Comparison of ENCODE assay signal across 13 cellular contexts in the genomic region with DNA sequence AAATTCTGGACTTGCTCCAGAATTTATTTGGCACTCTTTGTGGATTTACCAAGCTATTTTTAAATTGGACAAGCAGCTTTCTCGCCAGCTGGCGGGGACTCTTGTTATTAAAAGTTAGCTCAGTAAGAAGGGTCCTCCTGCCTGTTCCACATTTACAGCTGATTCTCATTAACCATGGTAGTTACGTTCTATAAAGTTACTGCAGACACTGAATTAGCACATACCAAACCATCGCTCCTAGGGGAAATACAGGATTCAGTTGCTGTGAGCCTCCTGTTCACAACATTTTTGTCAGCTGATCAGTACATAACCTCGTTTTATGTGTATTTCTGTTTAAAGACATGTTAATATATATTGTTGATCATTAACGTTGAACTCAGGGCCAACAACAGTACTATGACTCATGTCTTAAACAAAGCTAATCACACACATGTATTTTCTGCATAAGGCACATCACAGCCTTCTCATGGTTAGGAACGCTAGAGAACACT. TPM values are rescaled to one million over a fixed set of nuclear protein-coding genes. Genes with fewer than 3 reads are reported as not detected.
A peak's percentile ranks its signal among the peaks of the same experiment; 100 is the strongest.
DNase-seq lines count a peak whose midpoint lies in the region; TF ChIP-seq lines count a peak whose summit lies in the region.
"Had no signal": no experiment of that assay in that cellular context is flagged by ENCODE, and none has a peak within 500 bp of the region (broad histone marks: within the 10 kb centered on the region; RNA-seq: fewer than 3 reads in every experiment).

No MANE protein-coding gene starts in this region.

- intact Hi-C loops in uterus (cut with DNase I; ENCODE audit: low total_unique reads): no loop called here

- H3K27ac ChIP-seq in mesenchymal stem cell (ENCODE audit: low read length, poor library complexity, severe bottlenecking): peak overlapping the region; percentile 24
- peak overlapping the region; percentile 17 to 55 for H3K27ac ChIP-seq in uterus

- no peak overlapping the region for H4K91ac ChIP-seq in mesenchymal stem cell (ENCODE audit: low read length)

- DNase-seq in NCI-H2171 treated with DMSO at 0.1 percent for 48 hours (lab: John Stamatoyannopoulos, UW) (peak; percentile 5), NCI-H2171 (lab: John Stamatoyannopoulos, UW) (no peak), chondrocyte (ENCODE audit: low spot score) (no peak), mesenchymal stem cell (no peak), uterus (peak; percentile 36 to 46), NCI-H774 (lab: John Stamatoyannopoulos, UW) (no peak)
- DNase-seq in stimulated activated CD4-positive, alpha-beta T cell treated with anti-CD3 and anti-CD28 coated beads, Interleukin-4, amount 100 ng/mL, for 4 hours: no peak
- DNase-seq in activated CD4-positive, alpha-beta T cell treated with anti-CD3 and anti-CD28 coated beads, Interleukin-2, amount 50 U/mL, for 4 hours: no peak
- DNase-seq: activated CD8-positive, alpha-beta memory T cell treated with anti-CD3 and anti-CD28 coated beads for 24 hours; GF-D8; naive thymus-derived CD4-positive, alpha-beta T cell had no signal

- H3K4me2 ChIP-seq in mesenchymal stem cell (ENCODE audit: low read length, poor library complexity, severe bottlenecking): no peak overlapping the region

- H3K36me3 Mint-ChIP-seq in chondrocyte (ENCODE audit: low read depth): peaks cover 25% of the 10 kb centered on the region

- no peak overlapping the region for H2BK120ac ChIP-seq in mesenchymal stem cell (ENCODE audit: low read depth, low read length)

- no peak overlapping the region for H2BK12ac ChIP-seq in mesenchymal stem cell (ENCODE audit: low read length in 2 of 2)

- no peak overlapping the region for H2AK5ac ChIP-seq in mesenchymal stem cell (ENCODE audit: low read length, severe bottlenecking)

- peak overlapping the region; percentile 22 for H3K27ac Mint-ChIP-seq in chondrocyte (ENCODE audit: unreplicated experiment)
- H3K27ac Mint-ChIP-seq: activated naive CD4-positive, alpha-beta T cell treated with anti-CD3 and anti-CD28 coated beads, Interleukin-2, amount 50 U/mL, for 72 hours; T-helper 1 cell treated with Interleukin-12 subunit alpha and Interleukin-12 subunit beta and Interleukin-4 antibody, amounts not matched to agents 30 μg/mL and 1 μg/mL, for 36 hours had no signal

- peaks cover 16% of the 10 kb centered on the region for H3K79me1 ChIP-seq in mesenchymal stem cell (replicated peaks; ENCODE audit: low read length, poor library complexity, severe bottlenecking)

- no peak overlapping the region for H4K8ac ChIP-seq in mesenchymal stem cell (ENCODE audit: low read length)

- H3K4ac ChIP-seq in mesenchymal stem cell (ENCODE audit: low read depth in 1 of 2, low read length in 2 of 2): no peak overlapping the region

- H3K9ac ChIP-seq in mesenchymal stem cell (ENCODE audit: low read length): peak overlapping the region; percentile 42

- peaks cover 46% of the 10 kb centered on the region for H3K4me1 Mint-ChIP-seq in chondrocyte (ENCODE audit: low read depth)

- no peak overlapping the region for H2BK15ac ChIP-seq in mesenchymal stem cell (ENCODE audit: low read depth, poor library complexity, severe bottlenecking)

- no peaks in the 10 kb centered on the region for H3K27me3 Mint-ChIP-seq in chondrocyte (ENCODE audit: low read depth)
- H3K27me3 Mint-ChIP-seq: naive thymus-derived CD4-positive, alpha-beta T cell had no signal

- no peak overlapping the region for H2BK5ac ChIP-seq in mesenchymal stem cell (ENCODE audit: low read depth, low read length, poor library complexity, severe bottlenecking)

- H3K4me1 ChIP-seq in mesenchymal stem cell (ENCODE audit: control insufficient read depth, insufficient read depth, low read depth, low read length) (peaks cover 24% of the 10 kb centered on the region), uterus (peaks cover 8 to 26% of the 10 kb centered on the region in 2 donors)

- no peak overlapping the region for H3K23ac ChIP-seq in mesenchymal stem cell (ENCODE audit: low read length in 2 of 2)

- WGBS in mesenchymal stem cell: 79% methylated on average over 6 of the region's 7 CpGs

- H3K27me3 ChIP-seq in mesenchymal stem cell (ENCODE audit: control insufficient read depth in 1 of 2, insufficient read depth in 1 of 2, low read length in 2 of 2) (no peaks in the 10 kb centered on the region), uterus (no peaks in the 10 kb centered on the region)

- H3K4me3 Mint-ChIP-seq in chondrocyte (ENCODE audit: unreplicated experiment): no peak overlapping the region
- H3K4me3 Mint-ChIP-seq: naive thymus-derived CD4-positive, alpha-beta T cell; T-helper 1 cell treated with Interleukin-12 subunit alpha and Interleukin-12 subunit beta and Interleukin-4 antibody, amounts not matched to agents 30 μg/mL and 1 μg/mL, for 36 hours had no signal

- TF ChIP-seq POLR2A in uterus (IDR thresholded peaks at IDR 0.05): no peak

- H2AFZ ChIP-seq in mesenchymal stem cell (ENCODE audit: low read depth, low read length): no peak overlapping the region

- H3K4me3 ChIP-seq in mesenchymal stem cell (ENCODE audit: insufficient read depth in 1 of 2, low read depth in 1 of 2, low read length in 2 of 2) (peak overlapping the region in 1 of 2 experiments; percentile 49), uterus (no peak overlapping the region)

- H3K18ac ChIP-seq in mesenchymal stem cell (ENCODE audit: low read depth in 1 of 2, low read length in 2 of 2): no peak overlapping the region

- no peak overlapping the region for H3K14ac ChIP-seq in mesenchymal stem cell (ENCODE audit: low read length in 2 of 2)

- H3K9me3 ChIP-seq in mesenchymal stem cell (ENCODE audit: control insufficient read depth, low read length): no peaks in the 10 kb centered on the region
- no peaks in the 10 kb centered on the region for H3K9me3 ChIP-seq in uterus

- TF ChIP-seq CTCF in chondrocyte (IDR thresholded peaks at IDR 0.05) (no peak), uterus (IDR thresholded peaks at IDR 0.05) (no peak)

- H3K9me3 Mint-ChIP-seq in chondrocyte (ENCODE audit: low read depth): no peaks in the 10 kb centered on the region
- H3K9me3 Mint-ChIP-seq: activated naive CD4-positive, alpha-beta T cell treated with anti-CD3 and anti-CD28 coated beads, Interleukin-2, amount 50 U/mL, for 72 hours; naive thymus-derived CD4-positive, alpha-beta T cell; T-helper 1 cell treated with Interleukin-12 subunit alpha and Interleukin-12 subunit beta and Interleukin-4 antibody, amounts not matched to agents 30 μg/mL and 1 μg/mL, for 36 hours had no signal

- H3K36me3 ChIP-seq in mesenchymal stem cell (ENCODE audit: control insufficient read depth in 1 of 2, insufficient read depth in 2 of 2, low read depth in 1 of 2, low read length in 2 of 2) (peaks cover 11 to 56% of the 10 kb centered on the region in 2 experiments), uterus (no peaks in the 10 kb centered on the region)

RNA-seq across cellular contexts. Expression of a gene that starts 4.2 kb away (rescaled TPM):
- total RNA-seq in chondrocyte: 17.6 to 46.6 TPM (median 43.2 TPM) in 3 replicates
- 15.4 TPM for polyA plus RNA-seq in mesenchymal stem cell (2013, experiment 1 of 2)
- polyA plus RNA-seq in mesenchymal stem cell (2013, experiment 2 of 2): 16.3 TPM
- 10 to 100 TPM; 10.5 to 88.6 (median 51.4) TPM for total RNA-seq in uterus

RNA-seq across cellular contexts. Expression of a gene that starts 12.1 kb away (rescaled TPM):
- total RNA-seq in chondrocyte: not detected in 3 replicates
- 0.01 TPM for polyA plus RNA-seq in mesenchymal stem cell (2013, experiment 1 of 2)
- not detected for polyA plus RNA-seq in mesenchymal stem cell (2013, experiment 2 of 2)
- total RNA-seq in uterus: 1 to 10 TPM in 2 of 4 donors, under 1 TPM in 2; under 0.01 to 2.1 (median 0.93) TPM
- total RNA-seq: activated naive CD4-positive, alpha-beta T cell treated with anti-CD3 and anti-CD28 coated beads, Interleukin-2, amount 50 U/mL, for 72 hours; naive thymus-derived CD4-positive, alpha-beta T cell had no signal
- polyA plus RNA-seq: naive thymus-derived CD4-positive, alpha-beta T cell had no signal

RNA-seq across cellular contexts. Expression of a gene that starts 48.7 kb away (rescaled TPM):
- total RNA-seq in chondrocyte (not detected in 3 replicates), uterus (1 to 10 TPM in 1 of 4 donors, not detected in 3; 3.4 TPM)
- not detected for polyA plus RNA-seq in mesenchymal stem cell (2013, experiment 1 of 2)
- not detected for polyA plus RNA-seq in mesenchymal stem cell (2013, experiment 2 of 2)
- total RNA-seq: activated naive CD4-positive, alpha-beta T cell treated with anti-CD3 and anti-CD28 coated beads, Interleukin-2, amount 50 U/mL, for 72 hours; naive thymus-derived CD4-positive, alpha-beta T cell had no signal
- polyA plus RNA-seq: naive thymus-derived CD4-positive, alpha-beta T cell had no signal

Comparison
In these comparisons a context has a peak if more than half of its experiments do, and no peak if none do; other contexts are left out.
1. DNase-seq: peak in NCI-H2171 treated with DMSO at 0.1 percent for 48 hours (single experiment) and uterus (2 of 2); none in NCI-H2171 (single experiment), chondrocyte (single experiment), mesenchymal stem cell (single experiment), stimulated activated CD4-positive, alpha-beta T cell treated with anti-CD3 and anti-CD28 coated beads, Interleukin-4, amount 100 ng/mL, for 4 hours (0 of 2), NCI-H774 (single experiment) and activated CD4-positive, alpha-beta T cell treated with anti-CD3 and anti-CD28 coated beads, Interleukin-2, amount 50 U/mL, for 4 hours (0 of 2).